Comparison of ENCODE assay signal across 8 cellular contexts in the genomic region with DNA sequence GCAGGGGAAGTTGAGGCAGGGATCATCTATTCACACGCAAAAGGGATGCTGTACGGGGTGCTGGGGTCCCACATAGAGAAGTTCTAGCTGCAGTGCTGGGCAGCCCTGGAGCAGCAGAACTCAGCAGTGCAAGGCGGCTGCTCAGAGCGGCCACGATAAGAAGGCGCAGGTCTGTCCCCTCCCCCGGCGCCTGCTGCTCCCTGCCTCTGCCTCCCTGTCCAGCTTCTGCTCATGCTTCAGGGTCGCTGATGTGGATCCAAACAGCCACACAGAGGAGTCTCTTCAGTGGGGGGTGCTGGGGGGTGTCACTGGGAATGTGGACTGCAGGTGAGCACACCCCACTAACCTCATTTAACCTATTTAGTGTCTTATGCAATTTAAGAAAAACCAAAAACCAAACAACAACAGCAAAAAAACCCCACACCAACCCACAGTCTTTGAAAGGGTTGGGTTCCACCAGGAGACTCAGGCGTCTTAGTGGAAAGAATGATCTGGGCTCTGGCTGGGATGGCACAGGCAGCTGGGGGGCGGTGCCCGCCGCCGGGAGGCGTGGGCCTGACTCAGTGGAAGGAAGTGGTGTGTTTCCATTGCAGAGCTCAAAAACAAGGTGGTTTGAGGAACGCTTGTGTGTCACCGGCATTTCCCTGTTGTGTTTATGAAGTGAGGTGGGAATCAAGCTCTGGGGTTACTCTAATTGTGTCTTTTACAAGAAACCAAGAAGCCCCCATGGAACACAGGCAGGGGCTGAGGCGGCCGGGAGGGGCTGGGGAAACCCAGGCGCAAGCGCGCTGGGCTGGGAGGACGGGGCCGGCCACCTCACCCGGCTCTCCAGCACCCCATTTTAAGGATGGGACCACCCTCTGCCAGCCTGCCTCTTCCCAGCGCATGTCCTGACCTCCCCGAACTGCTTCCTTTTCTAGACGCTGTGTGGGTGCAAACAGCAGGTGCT. TPM values are rescaled to one million over a fixed set of nuclear protein-coding genes. Genes with fewer than 3 reads are reported as not detected.
DNase-seq lines count a peak whose midpoint lies in the region; ATAC-seq and TF ChIP-seq lines count a peak whose summit lies in the region.

No MANE protein-coding gene starts in this region.

- H3K9me3 Mint-ChIP-seq in activated CD8-positive, alpha-beta T cell treated with anti-CD3 and anti-CD28 coated beads, Interleukin-2, amount 10 ng/mL, durations not matched to agents 7 days and 5 days (ENCODE audit: insufficient read depth), result no peaks in the 10 kb centered on the region

- H3K4me3 Mint-ChIP-seq in activated CD8-positive, alpha-beta T cell treated with anti-CD3 and anti-CD28 coated beads, Interleukin-2, amount 10 ng/mL, durations not matched to agents 7 days and 5 days, result peak overlapping the region; percentile 52

- POLR2A ChIA-PET in activated CD8-positive, alpha-beta T cell treated with anti-CD3 and anti-CD28 coated beads, Interleukin-2, amount 10 ng/mL, durations not matched to agents 7 days and 5 days (lab: Charles Lee), result interaction anchor here (0.6 to 4.6 kb wide), 21 partner anchors 9 to 258 kb away, joined by 3 to 70 read pairs (median 4); a partner anchor contains a TSS

- H3K27ac Mint-ChIP-seq in activated CD8-positive, alpha-beta T cell treated with anti-CD3 and anti-CD28 coated beads, Interleukin-2, amount 10 ng/mL, durations not matched to agents 7 days and 5 days, result peak overlapping the region; percentile 93

- H3K4me1 Mint-ChIP-seq in activated CD8-positive, alpha-beta T cell treated with anti-CD3 and anti-CD28 coated beads, Interleukin-2, amount 10 ng/mL, durations not matched to agents 7 days and 5 days (ENCODE audit: low read depth), result peaks cover 55% of the 10 kb centered on the region

- DNase-seq in HT1080 (ENCODE audit: low read depth), result peak; percentile 32
- peak; percentile 89 for DNase-seq in activated CD8-positive, alpha-beta T cell treated with anti-CD3 and anti-CD28 coated beads, Interleukin-2, amount 10 ng/mL, durations not matched to agents 7 days and 5 days
- peak; percentile 67 for DNase-seq in effector CD4-positive, alpha-beta T cell
- peak; percentile 76 for DNase-seq in stimulated activated CD8-positive, alpha-beta memory T cell treated with anti-CD3 and anti-CD28 coated beads, Interleukin-15, amount 100 ng/mL, for 1 hour (ENCODE audit: low read depth)
- DNase-seq in NCI-H1105 (lab: John Stamatoyannopoulos, UW), result no peak
- DNase-seq in foreskin melanocyte, result no peak
- DNase-seq in erythroblast (lab: John Stamatoyannopoulos, UW), result no peak
- no peak for DNase-seq in kidney glomerular epithelial cell (lab: John Stamatoyannopoulos, UW)

- H3K36me3 Mint-ChIP-seq in activated CD8-positive, alpha-beta T cell treated with anti-CD3 and anti-CD28 coated beads, Interleukin-2, amount 10 ng/mL, durations not matched to agents 7 days and 5 days (ENCODE audit: low read depth), result no peaks in the 10 kb centered on the region

- no peak for TF ChIP-seq POLR2A in erythroblast (IDR thresholded peaks at IDR 0.05; ENCODE audit: low read length)

- CTCF ChIA-PET in activated CD8-positive, alpha-beta T cell treated with anti-CD3 and anti-CD28 coated beads, Interleukin-2, amount 10 ng/mL, durations not matched to agents 7 days and 5 days (lab: Charles Lee), result interaction anchor here (0.9 to 3.3 kb wide), 15 partner anchors 11 to 147 kb away, joined by 3 to 25 read pairs (median 5); no protein-coding TSS in a partner anchor

- peak; percentile 83 for ATAC-seq in activated CD8-positive, alpha-beta T cell treated with anti-CD3 and anti-CD28 coated beads, Interleukin-2, amount 10 ng/mL, durations not matched to agents 7 days and 5 days

- H3K27me3 Mint-ChIP-seq in activated CD8-positive, alpha-beta T cell treated with anti-CD3 and anti-CD28 coated beads, Interleukin-2, amount 10 ng/mL, durations not matched to agents 7 days and 5 days (ENCODE audit: low read depth), result no peaks in the 10 kb centered on the region

RNA-seq across cellular contexts. Expression of a gene that starts 55.1 kb away (rescaled TPM):
- total RNA-seq in HT1080 (2014; rRNA removed; shearing (Covaris generic)), result 0.10 TPM in 1 of 2 replicates, not detected in the other
- polyA plus RNA-seq in HT1080 (2015; cell fraction: cytosol; rRNA removed), result 0.02 TPM in 1 of 2 replicates, not detected in the other
- polyA plus RNA-seq in HT1080 (2015; cell fraction: nucleus; rRNA removed), result not detected in 2 replicates
- 10 to 100 TPM; 91.2 to 95.2 TPM for total RNA-seq in activated CD8-positive, alpha-beta T cell treated with anti-CD3 and anti-CD28 coated beads, Interleukin-2, amount 10 ng/mL, durations not matched to agents 7 days and 5 days

Comparison
In these comparisons a context has a peak if more than half of its experiments do, and no peak if none do; other contexts are left out.
1. DNase-seq: peak in HT1080 (single experiment), activated CD8-positive, alpha-beta T cell treated with anti-CD3 and anti-CD28 coated beads, Interleukin-2, amount 10 ng/mL, durations not matched to agents 7 days and 5 days (single experiment), effector CD4-positive, alpha-beta T cell (single experiment) and stimulated activated CD8-positive, alpha-beta memory T cell treated with anti-CD3 and anti-CD28 coated beads, Interleukin-15, amount 100 ng/mL, for 1 hour (single experiment); none in NCI-H1105 (single experiment), foreskin melanocyte (single experiment), erythroblast (0 of 2) and kidney glomerular epithelial cell (single experiment).
2. RNA of a gene that starts 55.1 kb away (total RNA-seq): 91.2 to 95.2 TPM in activated CD8-positive, alpha-beta T cell treated with anti-CD3 and anti-CD28 coated beads, Interleukin-2, amount 10 ng/mL, durations not matched to agents 7 days and 5 days; 0.10 TPM in HT1080; every median in the first group is over 10 times any median in the second.